8 cellular contexts compared by ENCODE assay signal in the genomic region with DNA sequence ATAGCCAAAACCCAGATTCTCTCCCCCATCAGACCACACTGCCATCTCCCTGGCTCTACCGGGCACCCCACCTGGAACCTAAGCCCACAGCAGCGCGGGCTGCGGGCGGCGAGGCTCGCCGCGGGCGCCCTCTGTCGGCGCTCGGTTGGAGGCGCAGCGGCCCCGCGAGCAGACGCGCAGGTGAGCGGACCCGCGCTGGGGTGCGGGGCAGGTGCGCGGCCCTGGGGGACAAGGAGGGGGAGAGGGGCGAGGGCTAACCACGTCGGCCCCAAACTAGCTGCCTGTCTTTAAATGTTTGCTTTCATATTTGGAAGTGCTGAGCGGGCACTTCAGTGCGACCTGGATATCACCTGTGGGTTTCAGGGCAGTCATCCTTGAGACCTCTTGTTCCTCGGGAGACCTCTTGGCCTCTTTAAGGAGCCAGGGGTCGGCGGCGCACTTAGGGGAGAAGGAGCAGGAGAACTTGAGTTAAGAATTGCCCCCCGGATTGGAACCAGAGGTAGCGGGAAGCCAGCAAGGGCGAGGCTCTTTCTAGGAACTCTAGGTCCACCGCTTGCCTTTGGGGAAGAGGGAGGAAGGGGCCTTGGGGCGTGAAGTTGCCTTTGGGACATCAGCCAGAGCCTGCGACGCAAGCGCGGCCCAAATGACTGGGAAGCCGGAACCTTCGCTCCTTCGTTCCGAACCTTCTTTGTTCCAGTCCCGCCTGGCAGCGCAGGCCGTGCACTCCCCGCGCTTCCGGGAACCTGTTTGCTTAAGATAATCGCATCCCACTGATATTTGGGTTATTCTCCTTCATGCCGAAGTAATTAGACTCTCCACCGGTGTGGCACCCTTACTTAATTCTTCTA.
DNase-seq lines count a peak whose midpoint lies in the region; ATAC-seq and TF ChIP-seq lines count a peak whose summit lies in the region.

No MANE protein-coding gene starts in this region.

- no peaks in the 10 kb centered on the region for H3K4me1 ChIP-seq in DOHH2 (ENCODE audit: control insufficient read depth, low read length)
- peaks cover 0 to 5% of the 10 kb centered on the region in 2 donors for H3K4me1 ChIP-seq in mucosa of rectum (ENCODE audit: control insufficient read depth in 2 of 2, insufficient read depth in 2 of 2, low read length in 2 of 2)
- H3K4me1 ChIP-seq in subcutaneous abdominal adipose tissue (ENCODE audit: control insufficient read depth in 5 of 5, insufficient read depth in 5 of 5, low read length in 5 of 5) = peaks cover 1 to 10% (median 8%) of the 10 kb centered on the region in 5 donors
- H3K4me1 ChIP-seq in SK-N-SH (ENCODE audit: control insufficient read depth in 1 of 2, insufficient read depth in 2 of 2, low read depth in 1 of 2, low read length in 1 of 2) = no peaks in the 10 kb centered on the region

- H3K9me3 ChIP-seq in DOHH2 (ENCODE audit: control insufficient read depth, insufficient read depth, low read length) (no peaks in the 10 kb centered on the region), mucosa of rectum (ENCODE audit: control insufficient read depth in 2 of 2, low read length in 2 of 2) (no peaks in the 10 kb centered on the region), subcutaneous abdominal adipose tissue (ENCODE audit: control insufficient read depth in 5 of 5, low read length in 5 of 5) (no peaks in the 10 kb centered on the region), SK-N-SH (no peaks in the 10 kb centered on the region)

- peak overlapping the region in 1 of 2 donors; percentile 14 for H3K9ac ChIP-seq in mucosa of rectum (ENCODE audit: low read depth in 1 of 2, low read length in 2 of 2)
- H3K9ac ChIP-seq in subcutaneous abdominal adipose tissue (ENCODE audit: low read length in 5 of 5) = peak overlapping the region in 4 of 5 donors; percentile 9 to 57 (median 30)
- no peak overlapping the region for H3K9ac ChIP-seq in SK-N-SH

- POLR2A ChIA-PET in SK-N-SH (lab: Yijun Ruan, JAX) = no interaction called here

- H3K4me2 ChIP-seq in DOHH2 (ENCODE audit: low read length) (no peak overlapping the region), SK-N-SH (no peak overlapping the region)

- H3K9me2 ChIP-seq in DOHH2 (replicated peaks; ENCODE audit: control insufficient read depth, low read length) = no peaks in the 10 kb centered on the region
- no peaks in the 10 kb centered on the region for H3K9me2 ChIP-seq in SK-N-SH

- intact Hi-C loops in dorsolateral prefrontal cortex (cut with DNase I) = loop anchor here (1.0 to 10.0 kb wide), 8 partner anchors 322 to 1412 kb away; no protein-coding TSS in a partner anchor

- no peak for TF ChIP-seq RAD21 in SK-N-SH (IDR thresholded peaks at IDR 0.05; ENCODE audit: low read length)

- H3K27me3 ChIP-seq in DOHH2 (ENCODE audit: control insufficient read depth, low read length) (peaks cover 4% of the 10 kb centered on the region), dorsolateral prefrontal cortex (peaks cover 0 to 4% (median 0%) of the 10 kb centered on the region in 45 donors), mucosa of rectum (ENCODE audit: control insufficient read depth in 2 of 2, insufficient read depth in 2 of 2, low read length in 2 of 2) (peaks cover 4 to 8% of the 10 kb centered on the region in 2 donors), subcutaneous abdominal adipose tissue (ENCODE audit: control insufficient read depth in 5 of 5, insufficient read depth in 4 of 5, low read length in 5 of 5) (peaks cover 6 to 12% (median 11%) of the 10 kb centered on the region in 5 donors), SK-N-SH (ENCODE audit: insufficient read depth) (no peaks in the 10 kb centered on the region)

- peak; percentile 48 for DNase-seq in HuH-7 (ENCODE audit: low spot score)
- peak in 3 of 10 donors; percentile 21 to 57 (median 41) for DNase-seq in dorsolateral prefrontal cortex
- DNase-seq in SK-N-SH = no peak

- TF ChIP-seq EP300 in SK-N-SH (IDR thresholded peaks at IDR 0.05; ENCODE audit: borderline replicate concordance in 1 of 2, low read depth in 1 of 2, low read length in 1 of 2) = no peak

- H3K79me2 ChIP-seq in DOHH2 (ENCODE audit: control insufficient read depth, low read length) = no peaks in the 10 kb centered on the region
- no peaks in the 10 kb centered on the region for H3K79me2 ChIP-seq in SK-N-SH (ENCODE audit: insufficient read depth)

- no peaks in the 10 kb centered on the region for H3F3A ChIP-seq in DOHH2 (ENCODE audit: control insufficient read depth, insufficient read depth)
- no peaks in the 10 kb centered on the region for H3F3A ChIP-seq in SK-N-SH (replicated peaks; ENCODE audit: insufficient read depth)

- peak; percentile 76 for ATAC-seq in GM21526 (IDR thresholded peaks at IDR 0.05; ENCODE audit: low FRiP score, unreplicated experiment)
- ATAC-seq in activated CD4-positive, CD25-positive, alpha-beta regulatory T cell treated with anti-CD3 and anti-CD28 coated beads, Interleukin-2, amount 50 U/mL, for 24 hours = peak; percentile 73 to 76

- no peak overlapping the region for H3K27ac ChIP-seq in DOHH2 (ENCODE audit: low read depth, low read length)
- H3K27ac ChIP-seq in dorsolateral prefrontal cortex = no peak overlapping the region
- no peak overlapping the region for H3K27ac ChIP-seq in mucosa of rectum (ENCODE audit: low read depth in 2 of 2, low read length in 2 of 2)
- no peak overlapping the region for H3K27ac ChIP-seq in subcutaneous abdominal adipose tissue (ENCODE audit: low read depth, low read length)
- no peak overlapping the region for H3K27ac ChIP-seq in SK-N-SH (ENCODE audit: low read depth in 2 of 2, low read length in 1 of 2)

- CTCF ChIA-PET in SK-N-SH (lab: Yijun Ruan, JAX) = interaction anchor here (0.7 to 2.6 kb wide), 13 partner anchors 9 to 1412 kb away, joined by 3 to 18 read pairs (median 5); no protein-coding TSS in a partner anchor

- H2AFZ ChIP-seq in SK-N-SH (ENCODE audit: low read depth) = no peak overlapping the region

- WGBS in SK-N-SH (ENCODE audit: low lambda C conversion rate) = 80% methylated on average over 43 of the region's 56 CpGs

- H3K4me3 ChIP-seq in DOHH2 (ENCODE audit: low read length) (no peak overlapping the region), dorsolateral prefrontal cortex (peak overlapping the region; percentile 36 to 76 (median 61)), mucosa of rectum (ENCODE audit: low read length in 2 of 2) (peak overlapping the region; percentile 59 to 65), subcutaneous abdominal adipose tissue (ENCODE audit: low read depth in 1 of 5, low read length in 5 of 5) (peak overlapping the region; percentile 48 to 68 (median 65)), SK-N-SH (ENCODE audit: low read depth in 2 of 2, low read length in 1 of 2) (no peak overlapping the region; a peak in 1 of 4 replicates)

- H4K20me1 ChIP-seq in DOHH2 (ENCODE audit: control insufficient read depth, insufficient read depth, low read depth, low read length) (no peaks in the 10 kb centered on the region), SK-N-SH (ENCODE audit: insufficient read depth) (no peaks in the 10 kb centered on the region)

- TF ChIP-seq CTCF in DOHH2 (IDR thresholded peaks at IDR 0.05; ENCODE audit: low read depth, low read length, poor library complexity, severe bottlenecking) = peak; percentile 91
- peak; percentile 39 to 93 (median 78) for TF ChIP-seq CTCF in dorsolateral prefrontal cortex (IDR thresholded peaks at IDR 0.05 in 54 of 56, conservative IDR thresholded peaks at IDR 0.05 in 2 of 56; ENCODE audit: low read depth in 1 of 56, partially characterized antibody in 56 of 56)
- no peak for TF ChIP-seq CTCF in SK-N-SH (IDR thresholded peaks at IDR 0.05)

- H3K36me3 ChIP-seq in DOHH2 (ENCODE audit: control insufficient read depth, low read length) (no peaks in the 10 kb centered on the region), mucosa of rectum (ENCODE audit: control insufficient read depth in 2 of 2, insufficient read depth in 2 of 2, low read length in 2 of 2) (no peaks in the 10 kb centered on the region), subcutaneous abdominal adipose tissue (ENCODE audit: control insufficient read depth in 5 of 5, insufficient read depth in 5 of 5, low read length in 5 of 5) (no peaks in the 10 kb centered on the region), SK-N-SH (replicated peaks in 1 of 2; ENCODE audit: control insufficient read depth in 1 of 2, insufficient read depth in 2 of 2, low read length in 1 of 2) (no peaks in the 10 kb centered on the region)

TF ChIP-seq in SK-N-SH, 30 proteins besides CTCF, POLR2A, EP300 and RAD21 (continues in another document):
- TF ChIP-seq SIN3A (IDR thresholded peaks at IDR 0.05; ENCODE audit: borderline replicate concordance, low read depth, low read length) (no peak), TAF1 (IDR thresholded peaks at IDR 0.05; ENCODE audit: borderline replicate concordance, low read depth, low read length) (no peak), SMC3 (IDR thresholded peaks at IDR 0.05; ENCODE audit: low read depth, low read length) (no peak), NRF1 (IDR thresholded peaks at IDR 0.05; ENCODE audit: low read depth, low read length) (no peak), MEF2A (IDR thresholded peaks at IDR 0.05; ENCODE audit: borderline replicate concordance, low read depth) (no peak), GATA2 (CRISPR knock-in tag; IDR thresholded peaks at IDR 0.05) (no peak), CHD2 (IDR thresholded peaks at IDR 0.05; ENCODE audit: low read length, partially characterized antibody) (no peak)
- TF ChIP-seq, protein P1, sequence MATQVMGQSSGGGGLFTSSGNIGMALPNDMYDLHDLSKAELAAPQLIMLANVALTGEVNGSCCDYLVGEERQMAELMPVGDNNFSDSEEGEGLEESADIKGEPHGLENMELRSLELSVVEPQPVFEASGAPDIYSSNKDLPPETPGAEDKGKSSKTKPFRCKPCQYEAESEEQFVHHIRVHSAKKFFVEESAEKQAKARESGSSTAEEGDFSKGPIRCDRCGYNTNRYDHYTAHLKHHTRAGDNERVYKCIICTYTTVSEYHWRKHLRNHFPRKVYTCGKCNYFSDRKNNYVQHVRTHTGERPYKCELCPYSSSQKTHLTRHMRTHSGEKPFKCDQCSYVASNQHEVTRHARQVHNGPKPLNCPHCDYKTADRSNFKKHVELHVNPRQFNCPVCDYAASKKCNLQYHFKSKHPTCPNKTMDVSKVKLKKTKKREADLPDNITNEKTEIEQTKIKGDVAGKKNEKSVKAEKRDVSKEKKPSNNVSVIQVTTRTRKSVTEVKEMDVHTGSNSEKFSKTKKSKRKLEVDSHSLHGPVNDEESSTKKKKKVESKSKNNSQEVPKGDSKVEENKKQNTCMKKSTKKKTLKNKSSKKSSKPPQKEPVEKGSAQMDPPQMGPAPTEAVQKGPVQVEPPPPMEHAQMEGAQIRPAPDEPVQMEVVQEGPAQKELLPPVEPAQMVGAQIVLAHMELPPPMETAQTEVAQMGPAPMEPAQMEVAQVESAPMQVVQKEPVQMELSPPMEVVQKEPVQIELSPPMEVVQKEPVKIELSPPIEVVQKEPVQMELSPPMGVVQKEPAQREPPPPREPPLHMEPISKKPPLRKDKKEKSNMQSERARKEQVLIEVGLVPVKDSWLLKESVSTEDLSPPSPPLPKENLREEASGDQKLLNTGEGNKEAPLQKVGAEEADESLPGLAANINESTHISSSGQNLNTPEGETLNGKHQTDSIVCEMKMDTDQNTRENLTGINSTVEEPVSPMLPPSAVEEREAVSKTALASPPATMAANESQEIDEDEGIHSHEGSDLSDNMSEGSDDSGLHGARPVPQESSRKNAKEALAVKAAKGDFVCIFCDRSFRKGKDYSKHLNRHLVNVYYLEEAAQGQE (IDR thresholded peaks at IDR 0.05; ENCODE audit: low read depth, low read length) = no peak

Comparison
In these comparisons a context has a peak if more than half of its experiments do, and no peak if none do; other contexts are left out.
1. H3K4me3 ChIP-seq: peak in dorsolateral prefrontal cortex (59 of 59), mucosa of rectum (2 of 2) and subcutaneous abdominal adipose tissue (5 of 5); none in DOHH2 (single experiment) and SK-N-SH (0 of 2).